8 cellular contexts compared by ENCODE assay signal in genomic region chr22:46521994-46522393, GRCh38.
"Had no signal": no experiment of that assay in that cellular context is flagged by ENCODE, and none has a peak within 500 bp of the region (broad histone marks: within the 10 kb centered on the region; RNA-seq: fewer than 3 reads in every experiment).

No MANE protein-coding gene starts in this region.

- ATAC-seq: HCT116 had no signal

- H2AFZ ChIP-seq: GM23338 had no signal

- H3K4me1 ChIP-seq: HAP-1 had no signal

- DNase-seq: HFFc6, KG1 had no signal

- H3K36me3 ChIP-seq: HAP-1 had no signal

- H3K9me3 ChIP-seq: HAP-1 had no signal

- H3K4me3 ChIP-seq: GM23338, HAP-1 had no signal

- FAIRE-seq: H1, H54, HTR-8/SVneo had no signal

- H3K4me2 ChIP-seq: GM23338 had no signal
